In the genomic region with DNA sequence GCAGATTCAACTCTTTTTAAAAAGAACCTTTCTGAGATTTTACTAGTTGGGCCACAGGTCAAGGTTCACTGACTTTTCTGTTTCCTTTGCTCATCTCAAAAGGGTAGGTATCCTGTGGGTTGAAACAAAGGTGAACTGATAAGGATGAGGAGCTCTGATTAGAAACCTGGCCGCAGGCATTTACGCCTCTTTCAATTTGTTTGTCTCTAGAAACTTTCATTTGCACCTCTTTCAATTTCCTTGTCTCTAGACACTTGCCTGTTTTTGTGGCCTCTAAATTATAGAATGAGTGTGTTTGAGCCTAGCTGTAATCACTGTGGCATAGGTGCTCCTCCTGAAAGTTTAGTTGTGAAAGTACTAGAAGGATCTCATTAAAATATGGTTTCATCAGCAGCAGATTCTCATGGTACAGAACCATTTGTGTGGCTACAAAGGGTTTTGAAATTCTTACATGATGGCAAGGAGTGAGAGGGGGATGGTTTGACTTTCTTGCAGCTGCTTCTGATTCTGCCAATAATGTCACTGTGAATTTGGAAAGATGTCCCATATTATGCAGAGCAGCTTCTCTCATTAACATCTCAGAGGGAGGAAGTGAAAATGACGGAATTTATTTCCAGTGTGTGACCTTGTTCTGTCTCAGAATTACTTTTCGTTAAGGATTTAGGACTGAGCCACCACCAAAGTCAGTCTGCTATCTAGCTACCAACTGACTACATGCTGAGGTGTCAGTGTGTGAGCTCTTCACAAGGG, we compare ENCODE assay signal across 15 cellular contexts.
DNase-seq lines count a peak whose midpoint lies in the region; ATAC-seq and TF ChIP-seq lines count a peak whose summit lies in the region.
"Had no signal": no experiment of that assay in that cellular context is flagged by ENCODE, and none has a peak within 500 bp of the region (broad histone marks: within the 10 kb centered on the region; RNA-seq: fewer than 3 reads in every experiment).

No MANE protein-coding gene starts in this region.

- no peak overlapping the region for H3K4me3 ChIP-seq in GM12865 (ENCODE audit: low read depth, low read length)
- H3K4me3 ChIP-seq in neural progenitor cell, result no peak overlapping the region
- H3K4me3 ChIP-seq in tibial artery, result no peak overlapping the region
- H3K4me3 ChIP-seq: MG63 had no signal

- H3K4me3 Mint-ChIP-seq in T-helper 2 cell treated with Interferon-gamma antibody and Interleukin-4, amounts not matched to agents 5 μg/mL and 100 μg/mL, for 36 hours, result no peak overlapping the region
- no peak overlapping the region for H3K4me3 Mint-ChIP-seq in neural progenitor cell
- H3K4me3 Mint-ChIP-seq: activated naive CD8-positive, alpha-beta T cell treated with anti-CD3 and anti-CD28 coated beads for 36 hours had no signal

- TF ChIP-seq CTCF in GM12865 (IDR thresholded peaks at IDR 0.05; ENCODE audit: insufficient read depth, low read depth, low read length, missing control alignments), result no peak
- TF ChIP-seq CTCF in neural progenitor cell (IDR thresholded peaks at IDR 0.05), result no peak
- no peak for TF ChIP-seq CTCF in tibial artery (IDR thresholded peaks at IDR 0.05)

- intact Hi-C loops in tibial artery (cut with DNase I; ENCODE audit: low total_unique reads), result no loop called here

- H3K9me3 Mint-ChIP-seq in T-helper 2 cell treated with Interferon-gamma antibody and Interleukin-4, amounts not matched to agents 5 μg/mL and 100 μg/mL, for 36 hours, result no peaks in the 10 kb centered on the region
- H3K9me3 Mint-ChIP-seq in neural progenitor cell, result peaks cover 2% of the 10 kb centered on the region
- H3K9me3 Mint-ChIP-seq: activated naive CD8-positive, alpha-beta T cell treated with anti-CD3 and anti-CD28 coated beads for 36 hours had no signal

- no peaks in the 10 kb centered on the region for H3K27me3 Mint-ChIP-seq in T-helper 2 cell treated with Interferon-gamma antibody and Interleukin-4, amounts not matched to agents 5 μg/mL and 100 μg/mL, for 36 hours (ENCODE audit: low read depth)
- no peaks in the 10 kb centered on the region for H3K27me3 Mint-ChIP-seq in neural progenitor cell (ENCODE audit: insufficient read depth, low read depth)
- H3K27me3 Mint-ChIP-seq: activated naive CD8-positive, alpha-beta T cell treated with anti-CD3 and anti-CD28 coated beads for 36 hours had no signal

- H3K4me1 Mint-ChIP-seq in T-helper 2 cell treated with Interferon-gamma antibody and Interleukin-4, amounts not matched to agents 5 μg/mL and 100 μg/mL, for 36 hours (ENCODE audit: low read depth), result peaks cover under 1% of the 10 kb centered on the region
- H3K4me1 Mint-ChIP-seq in neural progenitor cell, result peaks cover 9% of the 10 kb centered on the region
- H3K4me1 Mint-ChIP-seq: activated naive CD8-positive, alpha-beta T cell treated with anti-CD3 and anti-CD28 coated beads for 36 hours had no signal

- no peak overlapping the region for H3K9ac ChIP-seq in neural progenitor cell

- no peak overlapping the region for H3K4me2 ChIP-seq in neural progenitor cell

- no peak overlapping the region for H3K27ac Mint-ChIP-seq in T-helper 2 cell treated with Interferon-gamma antibody and Interleukin-4, amounts not matched to agents 5 μg/mL and 100 μg/mL, for 36 hours
- no peak overlapping the region for H3K27ac Mint-ChIP-seq in neural progenitor cell
- H3K27ac Mint-ChIP-seq: activated naive CD8-positive, alpha-beta T cell treated with anti-CD3 and anti-CD28 coated beads for 36 hours had no signal

- ATAC-seq in GM19395 (IDR thresholded peaks at IDR 0.05; ENCODE audit: unreplicated experiment), result peak; percentile 82
- peak; percentile 71 for ATAC-seq in HG02642 (IDR thresholded peaks at IDR 0.05; ENCODE audit: poor library complexity, unreplicated experiment)
- ATAC-seq in HG03432 (IDR thresholded peaks at IDR 0.05; ENCODE audit: unreplicated experiment), result peak; percentile 94
- no peak for ATAC-seq in HG02763 (IDR thresholded peaks at IDR 0.05; ENCODE audit: unreplicated experiment)
- ATAC-seq: activated CD4-positive, CD25-positive, alpha-beta regulatory T cell treated with anti-CD3 and anti-CD28 coated beads, Interleukin-2, amount 50 U/mL, for 24 hours had no signal

- H3K36me3 ChIP-seq in neural progenitor cell, result no peaks in the 10 kb centered on the region
- no peaks in the 10 kb centered on the region for H3K36me3 ChIP-seq in tibial artery
- H3K36me3 ChIP-seq: MG63 had no signal

- no peaks in the 10 kb centered on the region for H3F3A ChIP-seq in neural progenitor cell (ENCODE audit: low read depth)

- H3K79me2 ChIP-seq in neural progenitor cell (ENCODE audit: low read depth), result no peaks in the 10 kb centered on the region

- H3K9me3 ChIP-seq in neural progenitor cell (ENCODE audit: low read depth) (no peaks in the 10 kb centered on the region), tibial artery (no peaks in the 10 kb centered on the region)
- H3K9me3 ChIP-seq: MG63 had no signal

- H3K36me3 Mint-ChIP-seq in T-helper 2 cell treated with Interferon-gamma antibody and Interleukin-4, amounts not matched to agents 5 μg/mL and 100 μg/mL, for 36 hours (ENCODE audit: low read depth), result no peaks in the 10 kb centered on the region
- no peaks in the 10 kb centered on the region for H3K36me3 Mint-ChIP-seq in neural progenitor cell
- H3K36me3 Mint-ChIP-seq: activated naive CD8-positive, alpha-beta T cell treated with anti-CD3 and anti-CD28 coated beads for 36 hours had no signal

- no peaks in the 10 kb centered on the region for H4K20me1 ChIP-seq in neural progenitor cell (ENCODE audit: low read depth)

- peak; percentile 45 for DNase-seq in GM12865 (ENCODE audit: low read depth)
- DNase-seq in T-helper 2 cell treated with Interferon-gamma antibody and Interleukin-4, amounts not matched to agents 5 μg/mL and 100 μg/mL, for 36 hours (ENCODE audit: low spot score), result no peak
- no peak for DNase-seq in neural progenitor cell (ENCODE audit: low spot score)
- DNase-seq in tibial artery, result no peak
- DNase-seq: activated naive CD8-positive, alpha-beta T cell treated with anti-CD3 and anti-CD28 coated beads for 36 hours; Calu3; glutamatergic neuron; GOT3; MG63; SW 1271 had no signal

- H2AFZ ChIP-seq in neural progenitor cell (replicated peaks), result no peak overlapping the region

- no peak overlapping the region for H3K27ac ChIP-seq in neural progenitor cell
- no peak overlapping the region for H3K27ac ChIP-seq in tibial artery

- H3K4me1 ChIP-seq in neural progenitor cell, result no peaks in the 10 kb centered on the region
- H3K4me1 ChIP-seq in tibial artery, result no peaks in the 10 kb centered on the region

- H3K27me3 ChIP-seq in neural progenitor cell, result no peaks in the 10 kb centered on the region
- no peaks in the 10 kb centered on the region for H3K27me3 ChIP-seq in tibial artery
- H3K27me3 ChIP-seq: MG63 had no signal
